Comparison of ENCODE assay signal across 1 cellular context in the genomic region with DNA sequence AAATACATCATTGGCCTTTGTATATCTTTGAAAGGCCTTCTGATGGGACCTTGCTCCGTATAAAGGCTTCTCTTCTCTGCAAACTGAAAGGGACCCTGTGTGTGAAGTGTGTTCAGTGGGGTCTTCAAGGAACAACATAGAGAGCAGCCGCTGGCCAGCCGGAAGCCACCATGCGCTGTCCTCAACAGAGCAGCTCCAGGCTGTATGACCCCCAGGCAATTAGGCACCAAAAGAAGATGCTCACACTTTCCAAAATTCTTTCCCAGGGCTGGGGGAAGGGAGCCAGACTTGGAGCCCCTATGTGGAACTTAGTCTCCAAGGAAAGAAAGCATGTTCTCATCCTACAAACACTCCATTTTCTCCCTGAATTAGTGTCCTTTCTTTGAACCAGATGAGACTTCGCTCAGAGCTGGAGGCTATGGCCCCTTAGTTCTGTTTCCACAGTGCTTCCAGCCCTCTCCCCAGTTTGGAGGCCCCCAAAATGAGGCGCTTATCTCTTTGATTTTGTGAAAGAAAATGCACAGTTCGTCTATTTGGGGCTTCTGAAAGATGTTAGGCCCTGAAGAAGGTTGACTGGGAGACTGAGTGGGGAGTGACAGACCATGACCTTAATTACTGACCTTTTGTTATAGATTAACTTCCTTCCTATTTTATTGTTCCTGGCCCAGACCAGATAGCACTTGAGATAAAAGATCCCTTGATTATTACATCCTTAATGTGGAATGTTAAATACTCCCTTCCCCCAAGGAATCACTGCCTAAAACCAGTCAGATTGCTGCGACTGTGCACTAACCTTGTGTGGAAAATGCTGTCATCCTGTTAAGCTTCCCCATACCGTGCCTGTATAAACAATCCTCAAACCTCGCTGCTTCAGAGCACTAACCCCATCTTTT.
TF ChIP-seq lines count a peak whose summit lies in the region.

No MANE protein-coding gene starts in this region.

TF ChIP-seq in GM23338, 12 proteins besides CTCF, POLR2A, EP300 and RAD21 (continued from another document):
- TF ChIP-seq, protein P1, sequence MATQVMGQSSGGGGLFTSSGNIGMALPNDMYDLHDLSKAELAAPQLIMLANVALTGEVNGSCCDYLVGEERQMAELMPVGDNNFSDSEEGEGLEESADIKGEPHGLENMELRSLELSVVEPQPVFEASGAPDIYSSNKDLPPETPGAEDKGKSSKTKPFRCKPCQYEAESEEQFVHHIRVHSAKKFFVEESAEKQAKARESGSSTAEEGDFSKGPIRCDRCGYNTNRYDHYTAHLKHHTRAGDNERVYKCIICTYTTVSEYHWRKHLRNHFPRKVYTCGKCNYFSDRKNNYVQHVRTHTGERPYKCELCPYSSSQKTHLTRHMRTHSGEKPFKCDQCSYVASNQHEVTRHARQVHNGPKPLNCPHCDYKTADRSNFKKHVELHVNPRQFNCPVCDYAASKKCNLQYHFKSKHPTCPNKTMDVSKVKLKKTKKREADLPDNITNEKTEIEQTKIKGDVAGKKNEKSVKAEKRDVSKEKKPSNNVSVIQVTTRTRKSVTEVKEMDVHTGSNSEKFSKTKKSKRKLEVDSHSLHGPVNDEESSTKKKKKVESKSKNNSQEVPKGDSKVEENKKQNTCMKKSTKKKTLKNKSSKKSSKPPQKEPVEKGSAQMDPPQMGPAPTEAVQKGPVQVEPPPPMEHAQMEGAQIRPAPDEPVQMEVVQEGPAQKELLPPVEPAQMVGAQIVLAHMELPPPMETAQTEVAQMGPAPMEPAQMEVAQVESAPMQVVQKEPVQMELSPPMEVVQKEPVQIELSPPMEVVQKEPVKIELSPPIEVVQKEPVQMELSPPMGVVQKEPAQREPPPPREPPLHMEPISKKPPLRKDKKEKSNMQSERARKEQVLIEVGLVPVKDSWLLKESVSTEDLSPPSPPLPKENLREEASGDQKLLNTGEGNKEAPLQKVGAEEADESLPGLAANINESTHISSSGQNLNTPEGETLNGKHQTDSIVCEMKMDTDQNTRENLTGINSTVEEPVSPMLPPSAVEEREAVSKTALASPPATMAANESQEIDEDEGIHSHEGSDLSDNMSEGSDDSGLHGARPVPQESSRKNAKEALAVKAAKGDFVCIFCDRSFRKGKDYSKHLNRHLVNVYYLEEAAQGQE (IDR thresholded peaks at IDR 0.05; ENCODE audit: unreplicated experiment): no peak
- no peak for TF ChIP-seq ZNF331 (CRISPR knock-in tag; IDR thresholded peaks at IDR 0.05; ENCODE audit: low read depth)
- TF ChIP-seq, protein P2, sequence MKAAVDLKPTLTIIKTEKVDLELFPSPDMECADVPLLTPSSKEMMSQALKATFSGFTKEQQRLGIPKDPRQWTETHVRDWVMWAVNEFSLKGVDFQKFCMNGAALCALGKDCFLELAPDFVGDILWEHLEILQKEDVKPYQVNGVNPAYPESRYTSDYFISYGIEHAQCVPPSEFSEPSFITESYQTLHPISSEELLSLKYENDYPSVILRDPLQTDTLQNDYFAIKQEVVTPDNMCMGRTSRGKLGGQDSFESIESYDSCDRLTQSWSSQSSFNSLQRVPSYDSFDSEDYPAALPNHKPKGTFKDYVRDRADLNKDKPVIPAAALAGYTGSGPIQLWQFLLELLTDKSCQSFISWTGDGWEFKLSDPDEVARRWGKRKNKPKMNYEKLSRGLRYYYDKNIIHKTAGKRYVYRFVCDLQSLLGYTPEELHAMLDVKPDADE (IDR thresholded peaks at IDR 0.05): no peak
- TF ChIP-seq EZH2 (IDR thresholded peaks at IDR 0.05; ENCODE audit: low read depth, unreplicated experiment): no peak
- no peak for TF ChIP-seq CREB1 (CRISPR knock-in tag; IDR thresholded peaks at IDR 0.05; ENCODE audit: low read depth)
